In the genomic region with DNA sequence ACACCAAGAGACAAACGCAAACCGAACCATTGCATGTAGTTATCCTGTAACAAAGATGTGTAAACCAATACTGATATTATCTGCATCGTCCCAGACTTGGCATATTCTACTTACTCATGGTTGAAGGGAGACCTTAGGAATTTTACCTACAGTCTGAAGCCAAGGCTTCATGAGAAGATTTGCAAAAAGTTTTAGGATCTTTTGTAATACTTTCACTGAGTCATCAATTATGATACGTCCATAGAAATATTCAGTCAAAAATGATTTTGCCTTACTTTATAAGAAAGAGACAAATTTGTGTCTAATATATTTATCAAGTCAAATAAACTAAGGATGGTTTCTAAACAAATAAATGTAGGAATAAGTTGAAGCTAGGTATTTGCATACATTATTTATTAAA, we compare ENCODE assay signal across 18 cellular contexts.
"Had no signal": no experiment of that assay in that cellular context is flagged by ENCODE, and none has a peak within 500 bp of the region (broad histone marks: within the 10 kb centered on the region; RNA-seq: fewer than 3 reads in every experiment).

No MANE protein-coding gene starts in this region.

- FAIRE-seq: RCC 7860 had no signal

- H3K4me3 ChIP-seq: SJSA1, SK-N-MC had no signal

- H3K4me1 ChIP-seq: SJSA1 had no signal

- H3K27me3 ChIP-seq: SJSA1 had no signal

- DNase-seq: Karpas-422, KG1, MM.1S, NCI-H1092 treated with DMSO at 0.1 percent for 48 hours, NCI-H1436, NCI-H1694, NCI-H187 treated with DMSO at 0.1 percent for 48 hours, NCI-H2029 treated with DMSO at 0.1 percent for 48 hours, NCI-H2227 treated with DMSO at 0.1 percent for 48 hours, NCI-H524 treated with DMSO at 0.1 percent for 48 hours, NCI-H69, NCI-H774, Right ventricle myocardium superior, RPMI8226, SIG-M5 had no signal

- H3K36me3 ChIP-seq: SJSA1 had no signal

- H3K27ac ChIP-seq: SJSA1, SK-N-MC had no signal
